Comparison of ENCODE assay signal across 25 cellular contexts in genomic region chr1:245338485-245338877, GRCh38.
"Had no signal": no experiment of that assay in that cellular context is flagged by ENCODE, and none has a peak within 500 bp of the region (broad histone marks: within the 10 kb centered on the region; RNA-seq: fewer than 3 reads in every experiment).

No MANE protein-coding gene starts in this region.

- H3K36me3 ChIP-seq: adrenal gland, lower lobe of right lung, neutrophil, right lobe of liver, thoracic aorta, vagina had no signal

- H3K4me3 ChIP-seq: adrenal gland, coronary artery, lower lobe of right lung, right lobe of liver, thoracic aorta, vagina had no signal

- H3K9me3 ChIP-seq: adrenal gland, lower lobe of right lung, neutrophil, right lobe of liver, thoracic aorta, vagina had no signal

- H3K27ac ChIP-seq: adrenal gland, coronary artery, lower lobe of right lung, neutrophil, right lobe of liver, thoracic aorta, vagina had no signal

- DNase-seq: activated CD4-positive, alpha-beta memory T cell treated with anti-CD3 and anti-CD28 coated beads for 36 hours; activated CD4-positive, alpha-beta T cell treated with anti-CD3 and anti-CD28 coated beads, Interleukin-2, amount 10 ng/mL, durations not matched to agents 24 days and 14 days; activated CD4-positive, CD25-positive, alpha-beta regulatory T cell treated with anti-CD3 and anti-CD28 coated beads, Interleukin-2, amount 50 U/mL, for 72 hours; activated CD8-positive, alpha-beta memory T cell treated with anti-CD3 and anti-CD28 coated beads, Interleukin-2, amount 50 U/mL, for 4 hours; activated effector memory CD4-positive, alpha-beta T cell treated with anti-CD3 and anti-CD28 coated beads, Interleukin-2, amount 50 U/mL, for 16 hours; activated naive CD4-positive, alpha-beta T cell treated with anti-CD3 and anti-CD28 coated beads for 36 hours; activated naive CD8-positive, alpha-beta T cell treated with anti-CD3 and anti-CD28 coated beads for 36 hours; activated T-cell treated with anti-CD3 and anti-CD28 coated beads, Interleukin-2, amount 50 U/mL, for 1 hour; adrenal gland; aorta; effector memory CD8-positive, alpha-beta T cell; head of caudate nucleus; hypothalamus; immature natural killer cell; kidney; left colon; lower lobe of right lung; right lobe of liver; stimulated activated CD4-positive, alpha-beta T cell treated with anti-CD3 and anti-CD28 coated beads, Interleukin-12 subunit alpha, Interleukin-12 subunit beta, amount 100 ng/mL, for 4 hours; stimulated activated CD4-positive, alpha-beta T cell treated with anti-CD3 and anti-CD28 coated beads, Interleukin-4, amount 100 ng/mL, for 1 hour had no signal

- H3K4me1 ChIP-seq: adrenal gland, lower lobe of right lung, right lobe of liver, vagina had no signal

- ATAC-seq: effector memory CD8-positive, alpha-beta T cell; esophagus mucosa; left colon; lower lobe of right lung; right lobe of liver had no signal

- H3K27me3 ChIP-seq: adrenal gland, neutrophil, right lobe of liver, vagina had no signal
